Comparison of ENCODE assay signal across 7 cellular contexts in the genomic region with DNA sequence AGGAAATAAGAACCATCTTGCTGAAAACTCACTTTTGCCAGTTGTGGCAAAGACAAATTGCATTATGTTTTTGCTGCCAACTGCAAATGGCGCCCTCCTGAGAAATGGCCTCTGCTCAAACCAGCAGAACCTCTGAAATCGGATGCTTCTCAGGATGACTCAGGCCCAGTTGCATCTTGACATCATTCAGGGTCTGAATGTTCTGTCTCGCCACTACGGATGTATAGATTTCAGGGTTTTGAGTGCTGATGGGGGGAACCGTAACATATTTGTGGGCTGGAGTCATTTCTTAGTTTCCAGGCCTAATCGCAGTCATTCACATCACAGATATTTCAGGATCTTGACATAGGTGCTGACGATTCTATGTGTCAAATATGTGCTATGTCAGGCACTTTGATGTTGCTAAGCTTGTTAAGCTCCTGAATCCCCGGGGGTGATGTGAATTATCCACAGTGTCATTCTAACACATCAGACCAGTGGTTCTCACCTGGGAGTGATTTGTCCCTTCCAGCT.
DNase-seq lines count a peak whose midpoint lies in the region; ATAC-seq, FAIRE-seq and TF ChIP-seq lines count a peak whose summit lies in the region.

No MANE protein-coding gene starts in this region.

- intact Hi-C loops in GM12878 (cut with micrococcal nuclease; ENCODE audit: unreplicated experiment) = no loop called here

- H3K4me3 ChIP-seq in GM12878 (no peak overlapping the region), skeletal muscle satellite cell (ENCODE audit: low read length) (no peak overlapping the region)

- WGBS in GM12878 (ENCODE audit: insufficient coverage, insufficient replicate concordance, low lambda C conversion rate, missing lambda C conversion rate) = 0% methylated on average over 8 of the region's 8 CpGs

- H3K27ac ChIP-seq in GM12878 (ENCODE audit: control insufficient read depth, insufficient read depth) = no peak overlapping the region

- CTCF ChIA-PET in GM12878 (lab: Yijun Ruan, JAX) = interaction anchor here (1.0 kb wide), 1 partner anchor 348 kb away, joined by 3 read pairs; no protein-coding TSS in a partner anchor

- ATAC-seq in HG03565 (IDR thresholded peaks at IDR 0.05; ENCODE audit: unreplicated experiment) (peak; percentile 92), GM12878 (peak; percentile 94), omental fat pad (ENCODE audit: low FRiP score) (no peak)

- H3K27me3 ChIP-seq in GM12878 (replicated peaks in 1 of 2; ENCODE audit: control insufficient read depth in 2 of 2, insufficient read depth in 2 of 2, low read length in 1 of 2) (no peaks in the 10 kb centered on the region; a peak in 2 of 4 replicates), skeletal muscle satellite cell (ENCODE audit: control insufficient read depth, insufficient read depth, low read length) (no peaks in the 10 kb centered on the region)

- DNase-seq in GM13977 (ENCODE audit: low spot score) = peak; percentile 69
- DNase-seq in GM12878 (ENCODE audit: low read depth, low spot score) = no peak
- no peak for DNase-seq in pons (ENCODE audit: low spot score)
- no peak for DNase-seq in omental fat pad (ENCODE audit: low spot score)
- no peak for DNase-seq in mesenteric fat pad (ENCODE audit: low spot score)

- H3K36me3 ChIP-seq in GM12878 (ENCODE audit: control insufficient read depth in 2 of 2, insufficient read depth in 2 of 2, low read length in 1 of 2) (no peaks in the 10 kb centered on the region), skeletal muscle satellite cell (ENCODE audit: insufficient read depth, low read length) (no peaks in the 10 kb centered on the region)

- TF ChIP-seq CTCF in GM13977 (IDR thresholded peaks at IDR 0.05; ENCODE audit: extremely low read depth, insufficient read depth, missing control alignments) (no peak), GM12878 (IDR thresholded peaks at IDR 0.05 in 2 of 3, conservative IDR thresholded peaks at IDR 0.05 in 1 of 3; ENCODE audit: control insufficient read depth in 2 of 3, extremely low read depth in 1 of 3, insufficient read depth in 1 of 3, low read depth in 3 of 3, low read length in 3 of 3) (no peak), omental fat pad (IDR thresholded peaks at IDR 0.05) (no peak)

- FAIRE-seq in GM12878 (lab: Jason Lieb, UNC) = no peak

- H3K9me3 ChIP-seq in GM12878 (replicated peaks; ENCODE audit: control insufficient read depth, insufficient read depth, low read length) = no peaks in the 10 kb centered on the region; the same call in 2 of the 3 replicates
- no peaks in the 10 kb centered on the region for H3K9me3 ChIP-seq in skeletal muscle satellite cell (replicated peaks; ENCODE audit: low read length)

- H2AFZ ChIP-seq in GM12878 (ENCODE audit: control insufficient read depth, low read depth, low read length) = no peak overlapping the region

- no peak for TF ChIP-seq RAD21 in GM12878 (IDR thresholded peaks at IDR 0.05; ENCODE audit: insufficient read depth, low read depth, low read length)

- no peak overlapping the region; the same call in 1 of the 2 replicates for H3K4me2 ChIP-seq in GM12878 (ENCODE audit: control insufficient read depth, insufficient read depth)
- H3K4me2 ChIP-seq in skeletal muscle satellite cell (ENCODE audit: low read length) = no peak overlapping the region

- H3K4me1 ChIP-seq in GM12878 (ENCODE audit: control insufficient read depth, insufficient read depth, low read length) (peaks cover 4% of the 10 kb centered on the region; the same call in 1 of the 2 replicates), skeletal muscle satellite cell (ENCODE audit: control insufficient read depth, insufficient read depth, low read length) (peaks cover 58% of the 10 kb centered on the region)

- TF ChIP-seq POLR2A in GM12878 (IDR thresholded peaks at IDR 0.05; ENCODE audit: low read depth, low read length) = no peak

- no peaks in the 10 kb centered on the region for H3K79me2 ChIP-seq in GM12878 (ENCODE audit: control insufficient read depth, insufficient read depth, low read length)

- SMC1A ChIA-PET in GM12878 (lab: Charles Lee; ENCODE audit: uncharacterized antibody, unreplicated experiment) = no interaction called here

- RAD21 ChIA-PET in GM12878 (lab: Charles Lee; ENCODE audit: unreplicated experiment) = no interaction called here

- H4K20me1 ChIP-seq in GM12878 (ENCODE audit: control insufficient read depth, insufficient read depth) = no peaks in the 10 kb centered on the region

- in situ Hi-C loops in GM13977 (cut with MboI; ENCODE audit: low pct_unique_long_range_greater_than_20kb, low sequenced_read_pairs, unreplicated experiment) = no loop called here
- in situ Hi-C loops in GM12878 (cut with MboI) = no loop called here

- H3K9ac ChIP-seq in GM12878 (ENCODE audit: control insufficient read depth, insufficient read depth, low read length) (no peak overlapping the region), skeletal muscle satellite cell (ENCODE audit: low read depth, low read length) (peak overlapping the region; percentile 78)

- POLR2A ChIA-PET in GM12878 (lab: Charles Lee) = no interaction called here

- no peak for TF ChIP-seq EP300 in GM12878 (IDR thresholded peaks at IDR 0.05; ENCODE audit: borderline replicate concordance in 1 of 2, control insufficient read depth in 1 of 2, low read depth in 2 of 2, low read length in 2 of 2)

- no TSS peak for BruUV-seq in GM12878 (replicated peaks; lab: Mats Ljungman, UMichigan)

TF ChIP-seq in GM12878, 131 proteins besides CTCF, POLR2A, EP300 and RAD21:
- TF ChIP-seq, protein P1, sequence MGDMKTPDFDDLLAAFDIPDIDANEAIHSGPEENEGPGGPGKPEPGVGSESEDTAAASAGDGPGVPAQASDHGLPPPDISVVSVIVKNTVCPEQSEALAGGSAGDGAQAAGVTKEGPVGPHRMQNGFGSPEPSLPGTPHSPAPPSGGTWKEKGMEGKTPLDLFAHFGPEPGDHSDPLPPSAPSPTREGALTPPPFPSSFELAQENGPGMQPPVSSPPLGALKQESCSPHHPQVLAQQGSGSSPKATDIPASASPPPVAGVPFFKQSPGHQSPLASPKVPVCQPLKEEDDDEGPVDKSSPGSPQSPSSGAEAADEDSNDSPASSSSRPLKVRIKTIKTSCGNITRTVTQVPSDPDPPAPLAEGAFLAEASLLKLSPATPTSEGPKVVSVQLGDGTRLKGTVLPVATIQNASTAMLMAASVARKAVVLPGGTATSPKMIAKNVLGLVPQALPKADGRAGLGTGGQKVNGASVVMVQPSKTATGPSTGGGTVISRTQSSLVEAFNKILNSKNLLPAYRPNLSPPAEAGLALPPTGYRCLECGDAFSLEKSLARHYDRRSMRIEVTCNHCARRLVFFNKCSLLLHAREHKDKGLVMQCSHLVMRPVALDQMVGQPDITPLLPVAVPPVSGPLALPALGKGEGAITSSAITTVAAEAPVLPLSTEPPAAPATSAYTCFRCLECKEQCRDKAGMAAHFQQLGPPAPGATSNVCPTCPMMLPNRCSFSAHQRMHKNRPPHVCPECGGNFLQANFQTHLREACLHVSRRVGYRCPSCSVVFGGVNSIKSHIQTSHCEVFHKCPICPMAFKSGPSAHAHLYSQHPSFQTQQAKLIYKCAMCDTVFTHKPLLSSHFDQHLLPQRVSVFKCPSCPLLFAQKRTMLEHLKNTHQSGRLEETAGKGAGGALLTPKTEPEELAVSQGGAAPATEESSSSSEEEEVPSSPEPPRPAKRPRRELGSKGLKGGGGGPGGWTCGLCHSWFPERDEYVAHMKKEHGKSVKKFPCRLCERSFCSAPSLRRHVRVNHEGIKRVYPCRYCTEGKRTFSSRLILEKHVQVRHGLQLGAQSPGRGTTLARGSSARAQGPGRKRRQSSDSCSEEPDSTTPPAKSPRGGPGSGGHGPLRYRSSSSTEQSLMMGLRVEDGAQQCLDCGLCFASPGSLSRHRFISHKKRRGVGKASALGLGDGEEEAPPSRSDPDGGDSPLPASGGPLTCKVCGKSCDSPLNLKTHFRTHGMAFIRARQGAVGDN (IDR thresholded peaks at IDR 0.05) = no peak
- TF ChIP-seq RUNX3 (IDR thresholded peaks at IDR 0.05; ENCODE audit: low read length) (peak; percentile 42; the same call in 1 of the 2 replicates), JUNB (IDR thresholded peaks at IDR 0.05) (peak; percentile 69), YY1 (IDR thresholded peaks at IDR 0.05; ENCODE audit: low read depth, low read length) (peak; percentile 90), MAX (IDR thresholded peaks at IDR 0.05; ENCODE audit: low read depth, low read length) (no peak), CREM (IDR thresholded peaks at IDR 0.05; ENCODE audit: low read depth) (peak; percentile 51; the same call in 1 of the 2 replicates), IRF4 (IDR thresholded peaks at IDR 0.05; ENCODE audit: low read depth, low read length) (0 out of 2 replicates have a peak, but pooled peaks have one; percentile 39), BCL3 (IDR thresholded peaks at IDR 0.05; ENCODE audit: borderline replicate concordance, insufficient read depth, low read depth, low read length, poor library complexity, severe bottlenecking) (no peak)
- TF ChIP-seq, protein P2, sequence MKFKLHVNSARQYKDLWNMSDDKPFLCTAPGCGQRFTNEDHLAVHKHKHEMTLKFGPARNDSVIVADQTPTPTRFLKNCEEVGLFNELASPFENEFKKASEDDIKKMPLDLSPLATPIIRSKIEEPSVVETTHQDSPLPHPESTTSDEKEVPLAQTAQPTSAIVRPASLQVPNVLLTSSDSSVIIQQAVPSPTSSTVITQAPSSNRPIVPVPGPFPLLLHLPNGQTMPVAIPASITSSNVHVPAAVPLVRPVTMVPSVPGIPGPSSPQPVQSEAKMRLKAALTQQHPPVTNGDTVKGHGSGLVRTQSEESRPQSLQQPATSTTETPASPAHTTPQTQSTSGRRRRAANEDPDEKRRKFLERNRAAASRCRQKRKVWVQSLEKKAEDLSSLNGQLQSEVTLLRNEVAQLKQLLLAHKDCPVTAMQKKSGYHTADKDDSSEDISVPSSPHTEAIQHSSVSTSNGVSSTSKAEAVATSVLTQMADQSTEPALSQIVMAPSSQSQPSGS (IDR thresholded peaks at IDR 0.05; ENCODE audit: low read length) = 0 out of 2 replicates have a peak, but pooled peaks have one; percentile 46
